ENCODE assay signal across 23 cellular contexts in the genomic region with DNA sequence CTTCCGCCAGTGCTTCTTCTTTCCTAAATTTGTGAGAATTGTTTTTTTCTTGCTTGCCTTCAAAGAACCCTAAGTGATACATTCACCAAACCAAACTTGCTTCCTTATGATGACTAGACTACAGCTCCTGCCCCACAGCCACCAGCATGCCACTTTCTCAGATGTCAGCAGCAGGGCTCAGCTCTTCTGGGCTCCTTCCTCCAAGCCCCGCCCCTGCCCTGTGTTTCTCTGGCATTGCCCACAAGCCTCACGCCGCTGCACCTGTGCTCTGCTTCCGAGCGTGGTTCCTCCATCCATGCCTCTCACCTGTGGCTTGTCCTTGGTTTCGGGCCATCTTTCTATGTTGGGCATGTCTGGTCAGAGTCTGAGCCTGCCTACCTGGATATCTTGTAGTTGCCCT. TPM values are rescaled to one million over a fixed set of nuclear protein-coding genes. Genes with fewer than 3 reads are reported as not detected.
"Had no signal": no experiment of that assay in that cellular context is flagged by ENCODE, and none has a peak within 500 bp of the region (broad histone marks: within the 10 kb centered on the region; RNA-seq: fewer than 3 reads in every experiment).

No MANE protein-coding gene starts in this region.

- ATAC-seq: activated naive CD8-positive, alpha-beta T cell treated with anti-CD3 and anti-CD28 coated beads, Interleukin-2, amount 50 U/mL, for 24 hours; esophagus mucosa; gastrocnemius medialis; left lung; psoas muscle; right cardiac atrium; stimulated activated naive CD8-positive, alpha-beta T cell treated with anti-CD3 and anti-CD28 coated beads, Interleukin-15, Interleukin-2, amounts not matched to agents 100 U/mL and 50 U/mL, for 24 hours had no signal

- H3K4me1 ChIP-seq: gastrocnemius medialis, psoas muscle had no signal

- H3K27ac ChIP-seq: brain microvascular endothelial cell, coronary artery, gastrocnemius medialis, left lung, psoas muscle, tibial nerve, uterus, WERI-Rb-1 had no signal

- FAIRE-seq: kidney had no signal

- H3K4me3 ChIP-seq: coronary artery, gastrocnemius medialis, left lung, psoas muscle, tibial nerve, uterus had no signal

- H3K36me3 ChIP-seq: brain microvascular endothelial cell, gastrocnemius medialis, left lung, tibial nerve, uterus, WERI-Rb-1 had no signal

- H3K9me3 ChIP-seq: gastrocnemius medialis, left lung, psoas muscle, tibial nerve, uterus had no signal

- DNase-seq: activated CD4-positive, alpha-beta T cell treated with anti-CD3 and anti-CD28 coated beads for 1 hour; activated CD8-positive, alpha-beta memory T cell treated with anti-CD3 and anti-CD28 coated beads for 24 hours; activated CD8-positive, alpha-beta memory T cell treated with anti-CD3 and anti-CD28 coated beads, Interleukin-2, amount 50 U/mL, for 48 hours; activated effector memory CD4-positive, alpha-beta T cell treated with Interleukin-2 at 50 U/mL for 16 hours; activated naive CD4-positive, alpha-beta T cell treated with anti-CD3 and anti-CD28 coated beads, Interleukin-2, amount 10 ng/mL, durations not matched to agents 7 days and 5 days; activated naive CD8-positive, alpha-beta T cell treated with anti-CD3 and anti-CD28 coated beads, Interleukin-2, amount 50 U/mL, for 24 hours; activated T-cell treated with anti-CD3 and anti-CD28 coated beads, Interleukin-2, amount 50 U/mL, for 48 hours; anterior cingulate cortex; brain microvascular endothelial cell; gastrocnemius medialis; head of caudate nucleus; kidney; left lung; stimulated activated naive CD8-positive, alpha-beta T cell treated with anti-CD3 and anti-CD28 coated beads, Interleukin-15, Interleukin-2, amounts not matched to agents 100 U/mL and 50 U/mL, for 24 hours; uterus; WERI-Rb-1 had no signal

RNA-seq across cellular contexts. Expression of a gene that starts 10.6 kb away (rescaled TPM):
- total RNA-seq: esophagus mucosa, osteocyte, skeletal muscle tissue, tibial nerve had no signal
